In the genomic region with DNA sequence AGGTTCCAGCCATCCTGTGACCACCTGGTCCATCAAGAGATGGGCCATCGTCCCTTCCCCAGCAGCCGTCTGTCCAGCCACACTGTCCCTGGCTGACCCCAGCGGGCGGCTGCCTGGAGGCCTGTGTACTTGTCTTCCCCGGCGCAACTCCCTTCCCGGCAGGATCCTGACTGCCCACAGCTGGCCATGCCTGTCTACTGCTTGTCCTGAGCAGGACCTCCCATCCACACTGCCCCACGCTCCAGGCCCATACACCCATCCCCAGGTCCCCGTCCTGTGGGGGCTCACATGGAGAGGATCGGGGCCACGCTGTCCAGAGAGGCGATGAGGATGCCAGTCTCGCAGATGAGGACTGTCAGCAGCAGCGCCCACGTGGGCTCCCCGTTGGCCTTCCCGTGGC, we compare ENCODE assay signal across 20 cellular contexts.
"Had no signal": no experiment of that assay in that cellular context is flagged by ENCODE, and none has a peak within 500 bp of the region (broad histone marks: within the 10 kb centered on the region; RNA-seq: fewer than 3 reads in every experiment).

No MANE protein-coding gene starts in this region.

- H3K4me3 ChIP-seq: K562 had no signal

- H3K27ac ChIP-seq: HL-60, KMS-11 had no signal

- H3K4me2 ChIP-seq: KMS-11, SK-N-SH had no signal

- H3K9me3 Mint-ChIP-seq: IgD-negative memory B cell had no signal

- H3K9me3 ChIP-seq: SK-N-SH had no signal

- H3K9ac ChIP-seq: KMS-11, SK-N-SH had no signal

- H3K27me3 Mint-ChIP-seq: IgD-negative memory B cell had no signal

- DNase-seq: Kasumi-1, MM.1S, NCI-H1092 treated with DMSO at 0.1 percent for 48 hours, NCI-H1436, NCI-H187, NCI-H2081, NCI-H2107, NCI-H2227 treated with DMSO at 0.1 percent for 48 hours, NCI-H446, NCI-H510A, NCI-H524 treated with DMSO at 0.1 percent for 48 hours, NCI-H69, NCI-H774, RPMI8226, SHP77, SK-N-SH had no signal

- H3K4me1 Mint-ChIP-seq: IgD-negative memory B cell had no signal
